8 cellular contexts compared by ENCODE assay signal in genomic region chr1:223628233-223628632, GRCh38. TPM values are rescaled to one million over a fixed set of nuclear protein-coding genes. Genes with fewer than 3 reads are reported as not detected.
A peak's percentile ranks its signal among the peaks of the same experiment; 100 is the strongest.
DNase-seq lines count a peak whose midpoint lies in the region; ATAC-seq and TF ChIP-seq lines count a peak whose summit lies in the region.

No MANE protein-coding gene starts in this region.

- H3K36me3 Mint-ChIP-seq in activated naive CD8-positive, alpha-beta T cell treated with anti-CD3 and anti-CD28 coated beads for 36 hours: no peaks in the 10 kb centered on the region

- H3K4me1 ChIP-seq in Peyer's patch: no peaks in the 10 kb centered on the region

- no peak overlapping the region for H3K4me3 Mint-ChIP-seq in activated naive CD8-positive, alpha-beta T cell treated with anti-CD3 and anti-CD28 coated beads for 36 hours

- H3K36me3 ChIP-seq in Peyer's patch: no peaks in the 10 kb centered on the region

- no peaks in the 10 kb centered on the region for H3K27me3 ChIP-seq in Peyer's patch

- no peak for TF ChIP-seq POLR2A in Peyer's patch (IDR thresholded peaks at IDR 0.05)

- DNase-seq in NCI-H1417 (lab: John Stamatoyannopoulos, UW) (peak; percentile 15 to 65 (median 18)), NCI-H1417 treated with DMSO at 0.1 percent for 48 hours (lab: John Stamatoyannopoulos, UW) (no peak), Peyer's patch (peak in 1 of 3 donors; percentile 57), hepatic stellate cell (ENCODE audit: low spot score) (peak; percentile 29)
- peak; percentile 30 for DNase-seq in activated naive CD8-positive, alpha-beta T cell treated with anti-CD3 and anti-CD28 coated beads for 36 hours
- peak; percentile 15 to 39 for DNase-seq in stimulated activated CD4-positive, alpha-beta T cell treated with anti-CD3 and anti-CD28 coated beads, Interleukin-1b, Interleukin-23, amount 100 ng/mL, for 4 hours (ENCODE audit: low read depth in 2 of 2)

- no peaks in the 10 kb centered on the region for H3K9me3 Mint-ChIP-seq in activated naive CD8-positive, alpha-beta T cell treated with anti-CD3 and anti-CD28 coated beads for 36 hours

- no peak overlapping the region for H3K4me3 ChIP-seq in Peyer's patch

- no peaks in the 10 kb centered on the region for H3K9me3 ChIP-seq in Peyer's patch

- TF ChIP-seq CTCF in Peyer's patch (IDR thresholded peaks at IDR 0.05): peak in 4 of 6 experiments; percentile 40 to 54 (median 52)

- H3K27me3 Mint-ChIP-seq in activated naive CD8-positive, alpha-beta T cell treated with anti-CD3 and anti-CD28 coated beads for 36 hours: peaks cover 7% of the 10 kb centered on the region

- ATAC-seq in HG03342 (IDR thresholded peaks at IDR 0.05; ENCODE audit: unreplicated experiment) (peak; percentile 69), GM21423 (IDR thresholded peaks at IDR 0.05; ENCODE audit: unreplicated experiment) (no peak)

- no peak overlapping the region for H3K27ac ChIP-seq in Peyer's patch

- H3K27ac Mint-ChIP-seq in activated naive CD8-positive, alpha-beta T cell treated with anti-CD3 and anti-CD28 coated beads for 36 hours: no peak overlapping the region

- peaks cover 2% of the 10 kb centered on the region for H3K4me1 Mint-ChIP-seq in activated naive CD8-positive, alpha-beta T cell treated with anti-CD3 and anti-CD28 coated beads for 36 hours

RNA-seq across cellular contexts. Expression of gene CAPN8, which starts 37.3 kb away (rescaled TPM):
- total RNA-seq in Peyer's patch: 10 to 100 TPM in 3 of 4 donors, 1 to 10 TPM in 1; 9.9 to 74.0 (median 31.4) TPM
- not detected for total RNA-seq in activated naive CD8-positive, alpha-beta T cell treated with anti-CD3 and anti-CD28 coated beads for 36 hours

Comparison
In these comparisons a context has a peak if more than half of its experiments do, and no peak if none do; other contexts are left out.
1. RNA of gene CAPN8, which starts 37.3 kb away (total RNA-seq): 9.9 to 74.0 TPM in Peyer's patch; not detected in activated naive CD8-positive, alpha-beta T cell treated with anti-CD3 and anti-CD28 coated beads for 36 hours; every median in the first group is over 10 times any median in the second.